33 cellular contexts compared by ENCODE assay signal in genomic region chr13:45436953-45437352, GRCh38.
"Had no signal": no experiment of that assay in that cellular context is flagged by ENCODE, and none has a peak within 500 bp of the region (broad histone marks: within the 10 kb centered on the region; RNA-seq: fewer than 3 reads in every experiment).

No MANE protein-coding gene starts in this region.

- DNase-seq: activated CD4-positive, alpha-beta memory T cell treated with anti-CD3 and anti-CD28 coated beads, Interleukin-2, amount 10 ng/mL, durations not matched to agents 7 days and 5 days; activated CD4-positive, alpha-beta T cell treated with anti-CD3 and anti-CD28 coated beads for 1 hour; activated CD4-positive, alpha-beta T cell treated with anti-CD3 and anti-CD28 coated beads for 4 hours; activated CD4-positive, alpha-beta T cell treated with anti-CD3 and anti-CD28 coated beads, Interleukin-2, amount 10 ng/mL, durations not matched to agents 7 days and 5 days; activated CD4-positive, alpha-beta T cell treated with anti-CD3 and anti-CD28 coated beads, Interleukin-2, amount 50 U/mL, for 4 hours; activated effector memory CD4-positive, alpha-beta T cell treated with anti-CD3 and anti-CD28 coated beads, Interleukin-2, amount 50 U/mL, for 16 hours; activated naive CD4-positive, alpha-beta T cell treated with anti-CD3 and anti-CD28 coated beads for 36 hours; activated naive CD8-positive, alpha-beta T cell treated with anti-CD3 and anti-CD28 coated beads for 36 hours; activated naive CD8-positive, alpha-beta T cell treated with anti-CD3 and anti-CD28 coated beads, Interleukin-2, amount 50 U/mL, for 24 hours; activated T-cell treated with anti-CD3 and anti-CD28 coated beads, Interleukin-2, amount 50 U/mL, for 1 hour; activated T-cell treated with anti-CD3 and anti-CD28 coated beads, Interleukin-2, amount 50 U/mL, for 48 hours; adrenal gland; amygdala; aorta; central memory CD4-positive, alpha-beta T cell; cerebellar nuclear complex; colonic mucosa; effector memory CD4-positive, alpha-beta T cell; endodermal cell; foreskin keratinocyte; gastrocnemius medialis; heart right ventricle; T-helper 2 cell had no signal

- H3K27ac Mint-ChIP-seq: activated CD4-positive, alpha-beta memory T cell treated with anti-CD3 and anti-CD28 coated beads, Interleukin-2, amount 10 ng/mL, durations not matched to agents 7 days and 5 days; activated CD4-positive, alpha-beta T cell treated with anti-CD3 and anti-CD28 coated beads, Interleukin-2, amount 10 ng/mL, durations not matched to agents 7 days and 5 days; activated naive CD4-positive, alpha-beta T cell treated with anti-CD3 and anti-CD28 coated beads for 36 hours; activated naive CD4-positive, alpha-beta T cell treated with anti-CD3 and anti-CD28 coated beads, Interleukin-2, amount 50 U/mL, for 24 hours; activated naive CD8-positive, alpha-beta T cell treated with anti-CD3 and anti-CD28 coated beads for 36 hours; activated naive CD8-positive, alpha-beta T cell treated with anti-CD3 and anti-CD28 coated beads, Interleukin-2, amount 50 U/mL, for 24 hours; activated T-helper 1 cell treated with anti-CD3 and anti-CD28 coated beads, Interleukin-12 subunit alpha, Interleukin-12 subunit beta, Interleukin-2, Interleukin-4 antibody, amounts not matched to agents 30 ng/mL and 10 ng/mL and 1 ng/mL, durations not matched to agents 14 hours and 24 hours and 36 hours; activated T-helper 2 cell treated with anti-CD3 and anti-CD28 coated beads, Interferon-gamma antibody, Interleukin-2, Interleukin-4, amounts not matched to agents 10 μg/mL and 5 μg/mL and 100 μg/mL, durations not matched to agents 14 hours and 24 hours and 36 hours; endodermal cell; WTC11 had no signal

- H3K9me3 Mint-ChIP-seq: activated CD4-positive, alpha-beta memory T cell treated with anti-CD3 and anti-CD28 coated beads, Interleukin-2, amount 10 ng/mL, durations not matched to agents 7 days and 5 days; activated CD4-positive, alpha-beta T cell treated with anti-CD3 and anti-CD28 coated beads, Interleukin-2, amount 10 ng/mL, durations not matched to agents 7 days and 5 days; activated naive CD4-positive, alpha-beta T cell treated with anti-CD3 and anti-CD28 coated beads for 36 hours; activated naive CD4-positive, alpha-beta T cell treated with anti-CD3 and anti-CD28 coated beads, Interleukin-2, amount 50 U/mL, for 24 hours; activated naive CD8-positive, alpha-beta T cell treated with anti-CD3 and anti-CD28 coated beads for 36 hours; activated naive CD8-positive, alpha-beta T cell treated with anti-CD3 and anti-CD28 coated beads, Interleukin-2, amount 50 U/mL, for 24 hours; activated T-helper 1 cell treated with anti-CD3 and anti-CD28 coated beads, Interleukin-12 subunit alpha, Interleukin-12 subunit beta, Interleukin-2, Interleukin-4 antibody, amounts not matched to agents 30 ng/mL and 10 ng/mL and 1 ng/mL, durations not matched to agents 14 hours and 24 hours and 36 hours; activated T-helper 2 cell treated with anti-CD3 and anti-CD28 coated beads, Interferon-gamma antibody, Interleukin-2, Interleukin-4, amounts not matched to agents 10 μg/mL and 5 μg/mL and 100 μg/mL, durations not matched to agents 14 hours and 24 hours and 36 hours; brain; endodermal cell; WTC11 had no signal

- H3K4me3 ChIP-seq: adrenal gland, breast epithelium, cardiac muscle cell, colonic mucosa, esophagus muscularis mucosa, gastrocnemius medialis, heart right ventricle had no signal

- H3K36me3 ChIP-seq: adrenal gland, breast epithelium, cardiac muscle cell, colonic mucosa, esophagus muscularis mucosa, gastrocnemius medialis, heart right ventricle had no signal

- H3K27me3 ChIP-seq: adrenal gland, breast epithelium, cardiac muscle cell, colonic mucosa, esophagus muscularis mucosa, foreskin keratinocyte, gastrocnemius medialis, heart right ventricle had no signal

- ATAC-seq: activated naive CD8-positive, alpha-beta T cell treated with anti-CD3 and anti-CD28 coated beads, Interleukin-2, amount 50 U/mL, for 24 hours; foreskin keratinocyte; gastrocnemius medialis; heart right ventricle; WTC11 had no signal

- H3K4me1 ChIP-seq: breast epithelium, colonic mucosa, foreskin keratinocyte had no signal

- FAIRE-seq: TTC549 had no signal

- H3K4me3 Mint-ChIP-seq: activated CD4-positive, alpha-beta memory T cell treated with anti-CD3 and anti-CD28 coated beads, Interleukin-2, amount 10 ng/mL, durations not matched to agents 7 days and 5 days; activated CD4-positive, alpha-beta T cell treated with anti-CD3 and anti-CD28 coated beads, Interleukin-2, amount 10 ng/mL, durations not matched to agents 7 days and 5 days; activated naive CD4-positive, alpha-beta T cell treated with anti-CD3 and anti-CD28 coated beads for 36 hours; activated naive CD4-positive, alpha-beta T cell treated with anti-CD3 and anti-CD28 coated beads, Interleukin-2, amount 50 U/mL, for 24 hours; activated naive CD8-positive, alpha-beta T cell treated with anti-CD3 and anti-CD28 coated beads for 36 hours; activated naive CD8-positive, alpha-beta T cell treated with anti-CD3 and anti-CD28 coated beads, Interleukin-2, amount 50 U/mL, for 24 hours; activated T-helper 1 cell treated with anti-CD3 and anti-CD28 coated beads, Interleukin-12 subunit alpha, Interleukin-12 subunit beta, Interleukin-2, Interleukin-4 antibody, amounts not matched to agents 30 ng/mL and 10 ng/mL and 1 ng/mL, durations not matched to agents 14 hours and 24 hours and 36 hours; brain; endodermal cell; WTC11 had no signal

- H3K9me3 ChIP-seq: adrenal gland, breast epithelium, colonic mucosa, esophagus muscularis mucosa, gastrocnemius medialis, heart right ventricle had no signal

- H3K27me3 Mint-ChIP-seq: activated CD4-positive, alpha-beta memory T cell treated with anti-CD3 and anti-CD28 coated beads, Interleukin-2, amount 10 ng/mL, durations not matched to agents 7 days and 5 days; activated naive CD4-positive, alpha-beta T cell treated with anti-CD3 and anti-CD28 coated beads, Interleukin-2, amount 50 U/mL, for 24 hours; activated naive CD8-positive, alpha-beta T cell treated with anti-CD3 and anti-CD28 coated beads for 36 hours; activated naive CD8-positive, alpha-beta T cell treated with anti-CD3 and anti-CD28 coated beads, Interleukin-2, amount 50 U/mL, for 24 hours had no signal

- H3K27ac ChIP-seq: adrenal gland, breast epithelium, cardiac muscle cell, colonic mucosa, esophagus muscularis mucosa, foreskin keratinocyte, heart right ventricle, VCaP had no signal

- H3K36me3 Mint-ChIP-seq: activated naive CD4-positive, alpha-beta T cell treated with anti-CD3 and anti-CD28 coated beads, Interleukin-2, amount 50 U/mL, for 24 hours; activated naive CD8-positive, alpha-beta T cell treated with anti-CD3 and anti-CD28 coated beads for 36 hours; brain; WTC11 had no signal
